ENCODE assay signal across 8 cellular contexts in the genomic region with DNA sequence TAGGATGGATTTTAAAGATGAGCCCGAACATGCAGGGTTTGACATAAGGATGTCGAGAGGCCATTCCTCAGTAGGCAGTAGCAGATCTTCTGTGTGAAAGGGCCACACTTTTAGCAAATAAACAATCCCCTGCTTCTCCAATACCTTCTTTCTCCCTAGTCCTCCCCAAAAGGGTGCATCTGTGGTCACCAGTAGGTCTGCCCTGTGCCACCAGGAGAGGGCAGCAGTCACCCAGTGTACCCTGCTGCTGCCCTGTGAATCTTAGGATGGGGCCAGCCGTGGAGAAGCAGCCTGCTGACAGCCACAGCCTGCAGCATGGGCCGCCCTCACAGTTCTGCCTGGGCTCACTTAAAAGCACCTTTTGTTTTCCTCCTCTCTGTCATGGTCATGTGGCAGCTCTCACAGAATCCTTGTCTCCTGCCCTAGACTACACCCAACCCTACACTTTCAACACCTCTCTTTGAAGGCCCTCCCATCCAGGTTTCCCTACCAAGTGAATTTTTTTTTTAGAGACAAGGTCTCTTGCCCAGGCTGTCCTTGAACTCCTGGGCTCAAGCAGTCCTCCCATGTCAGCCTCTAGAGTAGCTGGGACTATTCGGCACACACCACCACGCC. TPM values are rescaled to one million over a fixed set of nuclear protein-coding genes. Genes with fewer than 3 reads are reported as not detected.
DNase-seq lines count a peak whose midpoint lies in the region; ATAC-seq and TF ChIP-seq lines count a peak whose summit lies in the region.
"Not testable (repeated sequence)": the region's sequence is repeated elsewhere in the genome, so short reads cannot be mapped to it uniquely, and the experiment has no call there.

No MANE protein-coding gene starts in this region.

- not testable (repeated sequence) for H3K4me3 ChIP-seq in cardiac muscle cell, neural progenitor cell

- peak overlapping the region in 2 of 3 donors; percentile 8 to 65 for H3K27ac Mint-ChIP-seq in IgD-negative memory B cell
- not testable (repeated sequence) for H3K27ac Mint-ChIP-seq in activated CD8-positive, alpha-beta T cell treated with anti-CD3 and anti-CD28 coated beads for 36 hours; neural progenitor cell

- intact Hi-C loops in activated CD8-positive, alpha-beta T cell treated with anti-CD3 and anti-CD28 coated beads for 36 hours (cut with micrococcal nuclease), result not testable (repeated sequence)

- H3K27me3 ChIP-seq in cardiac muscle cell, neural progenitor cell: not testable (repeated sequence)

- H3K9me3 ChIP-seq in cardiac muscle cell (ENCODE audit: low read depth); neural progenitor cell (ENCODE audit: low read depth): not testable (repeated sequence)

- H4K20me1 ChIP-seq in neural progenitor cell (ENCODE audit: low read depth), result not testable (repeated sequence)

- not testable (repeated sequence) for H3K27ac ChIP-seq in cardiac muscle cell; neural progenitor cell; substantia nigra (ENCODE audit: low read depth, low read length, poor library complexity, severe bottlenecking)

- H3F3A ChIP-seq in neural progenitor cell (ENCODE audit: low read depth), result not testable (repeated sequence)

- H3K4me2 ChIP-seq in neural progenitor cell, result not testable (repeated sequence)

- not testable (repeated sequence) for H3K9me3 Mint-ChIP-seq in IgD-negative memory B cell; activated CD8-positive, alpha-beta T cell treated with anti-CD3 and anti-CD28 coated beads for 36 hours; neural progenitor cell

- H3K4me1 Mint-ChIP-seq in IgD-negative memory B cell, neural progenitor cell: not testable (repeated sequence)
- H3K4me1 Mint-ChIP-seq in activated CD8-positive, alpha-beta T cell treated with anti-CD3 and anti-CD28 coated beads for 36 hours (ENCODE audit: low read depth), result peaks cover 19% of the 10 kb centered on the region

- POLR2A ChIA-PET in activated CD8-positive, alpha-beta T cell treated with anti-CD3 and anti-CD28 coated beads for 36 hours (lab: Charles Lee), result not testable (repeated sequence)

- not testable (repeated sequence) for H3K4me1 ChIP-seq in cardiac muscle cell (ENCODE audit: low read depth); neural progenitor cell

- DNase-seq in Caki2 (ENCODE audit: low read depth), result peak; percentile 53
- DNase-seq in RPMI8226, result peak; percentile 21
- DNase-seq in activated CD8-positive, alpha-beta T cell treated with anti-CD3 and anti-CD28 coated beads for 36 hours, result peak; percentile 66
- peak; percentile 17 to 59 for DNase-seq in T47D (ENCODE audit: low read depth in 1 of 2, low spot score in 1 of 2)
- DNase-seq in cardiac muscle cell (ENCODE audit: low read depth in 1 of 2, low spot score in 1 of 2), result peak; percentile 8 to 53
- peak; percentile 20 for DNase-seq in neural progenitor cell (ENCODE audit: low spot score)
- peak in 32 of 49 donors; percentile 0 to 61 (median 20) for DNase-seq in substantia nigra (lab: John Stamatoyannopoulos, UW)

- peak; percentile 33 for TF ChIP-seq CTCF in activated CD8-positive, alpha-beta T cell treated with anti-CD3 and anti-CD28 coated beads for 36 hours (IDR thresholded peaks at IDR 0.05)
- TF ChIP-seq CTCF in cardiac muscle cell (IDR thresholded peaks at IDR 0.05; ENCODE audit: low read depth, low read length) (peak; percentile 50), neural progenitor cell (IDR thresholded peaks at IDR 0.05) (peak; percentile 61)

- H3K36me3 ChIP-seq in cardiac muscle cell, neural progenitor cell: not testable (repeated sequence)

- not testable (repeated sequence) for ATAC-seq in activated CD8-positive, alpha-beta T cell treated with anti-CD3 and anti-CD28 coated beads for 36 hours

- H3K27me3 Mint-ChIP-seq in IgD-negative memory B cell; activated CD8-positive, alpha-beta T cell treated with anti-CD3 and anti-CD28 coated beads for 36 hours; neural progenitor cell (ENCODE audit: insufficient read depth, low read depth): not testable (repeated sequence)

- H2AFZ ChIP-seq in neural progenitor cell (replicated peaks), result not testable (repeated sequence)

- H3K79me2 ChIP-seq in neural progenitor cell (ENCODE audit: low read depth), result not testable (repeated sequence)

- H3K9ac ChIP-seq in neural progenitor cell, result not testable (repeated sequence)

- in situ Hi-C loops in Caki2 (cut with HindIII; ENCODE audit: low pct_unique_long_range_greater_than_20kb, low sequenced_read_pairs); T47D (cut with HindIII; ENCODE audit: low pct_unique_long_range_greater_than_20kb, low sequenced_read_pairs): not testable (repeated sequence)

- peak overlapping the region in 2 of 4 donors; percentile 44 to 60 for H3K4me3 Mint-ChIP-seq in IgD-negative memory B cell
- not testable (repeated sequence) for H3K4me3 Mint-ChIP-seq in activated CD8-positive, alpha-beta T cell treated with anti-CD3 and anti-CD28 coated beads for 36 hours; neural progenitor cell

- not testable (repeated sequence) for H3K36me3 Mint-ChIP-seq in IgD-negative memory B cell; activated CD8-positive, alpha-beta T cell treated with anti-CD3 and anti-CD28 coated beads for 36 hours (ENCODE audit: low read depth); neural progenitor cell

- CTCF ChIA-PET in activated CD8-positive, alpha-beta T cell treated with anti-CD3 and anti-CD28 coated beads for 36 hours (lab: Charles Lee), result not testable (repeated sequence)

RNA-seq across cellular contexts. Expression of a gene that starts 40.3 kb away (rescaled TPM):
- total RNA-seq in Caki2 (2014; rRNA removed; shearing (Covaris generic); ENCODE audit: low replicate concordance), result not detected in 2 replicates
- polyA plus RNA-seq in IgD-negative memory B cell (not detected), cardiac muscle cell (0.41 TPM in 1 of 2 replicates, not detected in the other)
- total RNA-seq in activated CD8-positive, alpha-beta T cell treated with anti-CD3 and anti-CD28 coated beads for 36 hours, result not detected
- total RNA-seq in cardiac muscle cell (not detected in 2 replicates), neural progenitor cell (ENCODE audit: low replicate concordance) (not detected in 2 replicates)
